In the genomic region with DNA sequence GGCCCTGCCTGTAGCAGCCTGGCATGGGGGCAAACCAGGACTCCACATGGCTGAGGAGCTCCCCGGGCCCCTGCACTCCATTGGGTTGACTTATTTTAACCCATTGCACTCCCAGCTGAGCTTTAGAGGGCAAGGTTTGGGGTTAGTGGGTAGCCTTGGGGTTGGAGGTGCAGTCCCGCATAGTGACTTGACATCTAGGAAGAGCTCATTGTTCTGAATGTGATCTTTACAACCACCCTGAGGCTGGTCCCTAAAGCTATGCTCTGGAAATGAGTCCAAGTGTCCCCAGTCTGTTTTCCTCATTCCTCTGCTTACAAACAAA, we compare ENCODE assay signal across 1 cellular context.
TF ChIP-seq lines count a peak whose summit lies in the region.

No MANE protein-coding gene starts in this region.

TF ChIP-seq in IMR-90, 13 proteins besides CTCF, POLR2A, EP300 and RAD21 (continued from another document):
- TF ChIP-seq, protein P1, sequence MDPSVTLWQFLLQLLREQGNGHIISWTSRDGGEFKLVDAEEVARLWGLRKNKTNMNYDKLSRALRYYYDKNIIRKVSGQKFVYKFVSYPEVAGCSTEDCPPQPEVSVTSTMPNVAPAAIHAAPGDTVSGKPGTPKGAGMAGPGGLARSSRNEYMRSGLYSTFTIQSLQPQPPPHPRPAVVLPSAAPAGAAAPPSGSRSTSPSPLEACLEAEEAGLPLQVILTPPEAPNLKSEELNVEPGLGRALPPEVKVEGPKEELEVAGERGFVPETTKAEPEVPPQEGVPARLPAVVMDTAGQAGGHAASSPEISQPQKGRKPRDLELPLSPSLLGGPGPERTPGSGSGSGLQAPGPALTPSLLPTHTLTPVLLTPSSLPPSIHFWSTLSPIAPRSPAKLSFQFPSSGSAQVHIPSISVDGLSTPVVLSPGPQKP (IDR thresholded peaks at IDR 0.05; ENCODE audit: borderline replicate concordance, low read depth, low read length), result no peak
- no peak for TF ChIP-seq RFX5 (IDR thresholded peaks at IDR 0.05; ENCODE audit: low read depth, low read length)
- TF ChIP-seq MAFK (IDR thresholded peaks at IDR 0.05; ENCODE audit: low read depth, low read length), result no peak
- TF ChIP-seq MXI1 (IDR thresholded peaks at IDR 0.05; ENCODE audit: borderline replicate concordance, low read depth, low read length), result no peak
- TF ChIP-seq, protein P2, sequence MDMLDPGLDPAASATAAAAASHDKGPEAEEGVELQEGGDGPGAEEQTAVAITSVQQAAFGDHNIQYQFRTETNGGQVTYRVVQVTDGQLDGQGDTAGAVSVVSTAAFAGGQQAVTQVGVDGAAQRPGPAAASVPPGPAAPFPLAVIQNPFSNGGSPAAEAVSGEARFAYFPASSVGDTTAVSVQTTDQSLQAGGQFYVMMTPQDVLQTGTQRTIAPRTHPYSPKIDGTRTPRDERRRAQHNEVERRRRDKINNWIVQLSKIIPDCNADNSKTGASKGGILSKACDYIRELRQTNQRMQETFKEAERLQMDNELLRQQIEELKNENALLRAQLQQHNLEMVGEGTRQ (IDR thresholded peaks at IDR 0.05; ENCODE audit: low read depth, low read length), result no peak
- no peak for TF ChIP-seq CHD1 (IDR thresholded peaks at IDR 0.05; ENCODE audit: low read depth, low read length)
- TF ChIP-seq BHLHE40 (IDR thresholded peaks at IDR 0.05; ENCODE audit: low read depth, low read length), result no peak
- TF ChIP-seq CEBPB (IDR thresholded peaks at IDR 0.05; ENCODE audit: low read depth, low read length), result no peak
- no peak for TF ChIP-seq SMC3 (IDR thresholded peaks at IDR 0.05; ENCODE audit: low read depth, low read length)
